In genomic region chr20:53828673-53829085, GRCh38 we compare ENCODE assay signal across 1 cellular context.
TF ChIP-seq lines count a peak whose summit lies in the region.

No MANE protein-coding gene starts in this region.

TF ChIP-seq in GM12878, 131 proteins besides CTCF, POLR2A, EP300 and RAD21 (continued from another document):
- TF ChIP-seq ZBTB33 (IDR thresholded peaks at IDR 0.05) (no peak), E2F8 (IDR thresholded peaks at IDR 0.05; ENCODE audit: low read depth, partially characterized antibody) (no peak), SMARCA5 (IDR thresholded peaks at IDR 0.05) (no peak), STAT3 (IDR thresholded peaks at IDR 0.05; ENCODE audit: low read depth, low read length) (no peak), FOS (IDR thresholded peaks at IDR 0.05; ENCODE audit: borderline replicate concordance, extremely low read depth, insufficient read length) (no peak), ZNF622 (IDR thresholded peaks at IDR 0.05) (no peak), RAD51 (IDR thresholded peaks at IDR 0.05) (no peak), SIN3A (IDR thresholded peaks at IDR 0.05; ENCODE audit: low read depth, low read length) (no peak), SMC3 (IDR thresholded peaks at IDR 0.05; ENCODE audit: borderline replicate concordance, low read length) (no peak), ZNF24 (IDR thresholded peaks at IDR 0.05) (no peak), ZBTB11 (CRISPR knock-in tag; IDR thresholded peaks at IDR 0.05) (no peak)
